27 cellular contexts compared by ENCODE assay signal in the genomic region with DNA sequence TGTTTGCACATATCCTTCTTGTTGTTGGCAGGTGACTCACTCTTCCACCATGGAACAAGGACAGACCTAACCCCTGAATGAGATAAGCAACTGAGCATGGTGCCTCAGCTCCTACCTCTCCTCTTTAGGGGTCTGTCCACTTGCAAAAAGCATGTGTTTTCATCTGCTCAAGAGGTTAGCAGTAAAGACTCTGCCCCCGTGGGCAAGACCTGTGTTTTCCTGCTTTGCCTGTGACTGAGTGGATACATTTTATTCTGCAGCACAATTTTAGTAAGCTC.
"Had no signal": no experiment of that assay in that cellular context is flagged by ENCODE, and none has a peak within 500 bp of the region (broad histone marks: within the 10 kb centered on the region; RNA-seq: fewer than 3 reads in every experiment).

No MANE protein-coding gene starts in this region.

- H3K36me3 Mint-ChIP-seq: memory B cell; mesothelial cell of epicardium; naive B cell; natural killer cell treated with Interleukin-12 subunit alpha and Interleukin-12 subunit beta and Interleukin-15 and Interleukin-18, amount 100 ng/mL, for 72 hours; stimulated activated memory B cell treated with anti-CD40 and anti-IgM and Interleukin-4, amounts not matched to agents 10 μg/mL and 1 μg/mL and 100 μg/mL, for 72 hours had no signal

- H3K27ac Mint-ChIP-seq: endodermal cell; memory B cell; mesothelial cell of epicardium; natural killer cell treated with Interleukin-12 subunit alpha and Interleukin-12 subunit beta and Interleukin-15 and Interleukin-18, amount 100 ng/mL, for 72 hours; stimulated activated memory B cell treated with anti-CD40 and anti-IgM and Interleukin-4, amounts not matched to agents 10 μg/mL and 1 μg/mL and 100 μg/mL, for 72 hours had no signal

- H3K27me3 Mint-ChIP-seq: memory B cell had no signal

- H3K27ac ChIP-seq: epithelial cell of prostate, foreskin keratinocyte, gastroesophageal sphincter, hepatocyte, neutrophil, sigmoid colon, transverse colon, upper lobe of right lung, uterus had no signal

- H3K4me3 ChIP-seq: dorsolateral prefrontal cortex, gastroesophageal sphincter, heart left ventricle, hepatocyte, lung, mucosa of descending colon, prostate gland, right atrium auricular region, sigmoid colon, thoracic aorta, transverse colon, upper lobe of right lung, uterus had no signal

- H3K36me3 ChIP-seq: gastroesophageal sphincter, heart left ventricle, neutrophil, prostate gland, right atrium auricular region, sigmoid colon, thoracic aorta, transverse colon, upper lobe of right lung, uterus had no signal

- H3K4me3 Mint-ChIP-seq: endodermal cell; memory B cell; mesothelial cell of epicardium; naive B cell; natural killer cell treated with Interleukin-12 subunit alpha and Interleukin-12 subunit beta and Interleukin-15 and Interleukin-18, amount 100 ng/mL, for 72 hours; neural crest cell; stimulated activated memory B cell treated with anti-CD40 and anti-IgM and Interleukin-4, amounts not matched to agents 10 μg/mL and 1 μg/mL and 100 μg/mL, for 72 hours had no signal

- H3K4me1 Mint-ChIP-seq: memory B cell; naive B cell; stimulated activated memory B cell treated with anti-CD40 and anti-IgM and Interleukin-4, amounts not matched to agents 10 μg/mL and 1 μg/mL and 100 μg/mL, for 72 hours had no signal

- H3K9me3 ChIP-seq: gastroesophageal sphincter, heart left ventricle, mucosa of descending colon, neutrophil, prostate gland, right atrium auricular region, sigmoid colon, thoracic aorta, transverse colon, upper lobe of right lung, uterus had no signal

- H3K4me1 ChIP-seq: foreskin keratinocyte, transverse colon, uterus had no signal

- H3K9me3 Mint-ChIP-seq: endodermal cell; memory B cell; mesothelial cell of epicardium; natural killer cell treated with Interleukin-12 subunit alpha and Interleukin-12 subunit beta and Interleukin-15 and Interleukin-18, amount 100 ng/mL, for 72 hours; stimulated activated memory B cell treated with anti-CD40 and anti-IgM and Interleukin-4, amounts not matched to agents 10 μg/mL and 1 μg/mL and 100 μg/mL, for 72 hours had no signal

- DNase-seq: dorsolateral prefrontal cortex; effector CD8-positive, alpha-beta T cell; foreskin keratinocyte; kidney; mucosa of descending colon; naive B cell; sigmoid colon; stimulated activated CD4-positive, alpha-beta T cell treated with anti-CD3 and anti-CD28 coated beads, Interleukin-4, amount 100 ng/mL, for 4 hours; transverse colon; uterus had no signal

- ATAC-seq: mucosa of descending colon; stimulated activated memory B cell treated with anti-CD40 and anti-IgM and Interleukin-4, amounts not matched to agents 10 μg/mL and 1 μg/mL and 100 μg/mL, for 72 hours; stimulated activated naive CD8-positive, alpha-beta T cell treated with anti-CD3 and anti-CD28 coated beads, Interleukin-15, Interleukin-2, amounts not matched to agents 100 U/mL and 50 U/mL, for 24 hours had no signal

- H3K27me3 ChIP-seq: dorsolateral prefrontal cortex, gastroesophageal sphincter, heart left ventricle, hepatocyte, right atrium auricular region, sigmoid colon, transverse colon, upper lobe of right lung, uterus had no signal
